Comparison of ENCODE assay signal across 23 cellular contexts in genomic region chr1:158494737-158495136, GRCh38. TPM values are rescaled to one million over a fixed set of nuclear protein-coding genes. Genes with fewer than 3 reads are reported as not detected.
DNase-seq lines count a peak whose midpoint lies in the region; ATAC-seq and TF ChIP-seq lines count a peak whose summit lies in the region.
"Had no signal": no experiment of that assay in that cellular context is flagged by ENCODE, and none has a peak within 500 bp of the region (broad histone marks: within the 10 kb centered on the region; RNA-seq: fewer than 3 reads in every experiment).

No MANE protein-coding gene starts in this region.

- H4K20me1 ChIP-seq in neural progenitor cell (ENCODE audit: low read depth) = no peaks in the 10 kb centered on the region
- H4K20me1 ChIP-seq: BLaER1 had no signal

- H3K36me3 ChIP-seq in KOPT-K1 (ENCODE audit: insufficient read depth, low read length) (no peaks in the 10 kb centered on the region), neural progenitor cell (no peaks in the 10 kb centered on the region)
- H3K36me3 ChIP-seq: BE2C, BLaER1 had no signal

- H3K4me1 ChIP-seq in neural progenitor cell = no peaks in the 10 kb centered on the region
- H3K4me1 ChIP-seq: A549, BE2C, BLaER1 had no signal

- no peaks in the 10 kb centered on the region for H3K36me3 Mint-ChIP-seq in neural progenitor cell
- no peaks in the 10 kb centered on the region for H3K36me3 Mint-ChIP-seq in T-cell
- H3K36me3 Mint-ChIP-seq: CD14-positive monocyte; CD4-positive, alpha-beta memory T cell; CD4-positive, CD25-positive, alpha-beta regulatory T cell; CD8-positive, alpha-beta memory T cell had no signal

- no peak overlapping the region for H3K9ac ChIP-seq in neural progenitor cell
- H3K9ac ChIP-seq: BLaER1 had no signal

- H3K4me1 Mint-ChIP-seq in neural progenitor cell (no peaks in the 10 kb centered on the region), T-cell (no peaks in the 10 kb centered on the region)
- H3K4me1 Mint-ChIP-seq: CD4-positive, alpha-beta memory T cell; CD4-positive, CD25-positive, alpha-beta regulatory T cell; CD8-positive, alpha-beta memory T cell had no signal

- no peak overlapping the region for H3K4me2 ChIP-seq in neural progenitor cell
- H3K4me2 ChIP-seq: A549, BLaER1 had no signal

- POLR2A ChIA-PET in T-cell (lab: Charles Lee) = no interaction called here

- DNase-seq in NCI-H1105 treated with DMSO at 0.1 percent for 48 hours (lab: John Stamatoyannopoulos, UW) (peak; percentile 50), NCI-H1105 (lab: John Stamatoyannopoulos, UW) (no peak), neural progenitor cell (ENCODE audit: low spot score) (no peak), T-cell (no peak), AG20443 (ENCODE audit: low spot score) (no peak)
- DNase-seq: BE2C; C1 segment of cervical spinal cord; CD4-positive, alpha-beta memory T cell; CD4-positive, CD25-positive, alpha-beta regulatory T cell; CD8-positive, alpha-beta memory T cell; COR-L47; DMS 273 treated with DMSO at 0.1 percent for 48 hours; DMS153; DMS53; DMS79; GF-D8 had no signal

- H3K9me3 ChIP-seq in KOPT-K1 (ENCODE audit: insufficient read depth, low read length, poor library complexity, severe bottlenecking) (no peaks in the 10 kb centered on the region), neural progenitor cell (ENCODE audit: low read depth) (no peaks in the 10 kb centered on the region)
- H3K9me3 ChIP-seq: A549, BE2C, BLaER1 had no signal

- H3K27me3 Mint-ChIP-seq in neural progenitor cell (ENCODE audit: insufficient read depth, low read depth) (no peaks in the 10 kb centered on the region), T-cell (peaks cover 4 to 7% of the 10 kb centered on the region in 2 donors)

- H3K4me3 ChIP-seq in neural progenitor cell = no peak overlapping the region
- H3K4me3 ChIP-seq: A549, BLaER1 had no signal

- H3K27ac ChIP-seq in KOPT-K1 (ENCODE audit: low read depth, low read length, poor library complexity, severe bottlenecking) (peak overlapping the region; percentile 88), neural progenitor cell (no peak overlapping the region)
- H3K27ac ChIP-seq: 22Rv1, A549, BLaER1 had no signal

- H3F3A ChIP-seq in neural progenitor cell (ENCODE audit: low read depth) = no peaks in the 10 kb centered on the region

- H3K27ac Mint-ChIP-seq in neural progenitor cell (no peak overlapping the region), T-cell (no peak overlapping the region)
- H3K27ac Mint-ChIP-seq: CD14-positive monocyte; CD4-positive, alpha-beta memory T cell; CD4-positive, CD25-positive, alpha-beta regulatory T cell had no signal

- H2AFZ ChIP-seq in neural progenitor cell (replicated peaks) = peak overlapping the region; percentile 36

- TF ChIP-seq CTCF in neural progenitor cell (IDR thresholded peaks at IDR 0.05) = no peak

- H3K4me3 Mint-ChIP-seq in neural progenitor cell (no peak overlapping the region), T-cell (no peak overlapping the region)
- H3K4me3 Mint-ChIP-seq: CD14-positive monocyte; CD4-positive, alpha-beta memory T cell; CD4-positive, CD25-positive, alpha-beta regulatory T cell; CD8-positive, alpha-beta memory T cell had no signal

- H3K79me2 ChIP-seq in neural progenitor cell (ENCODE audit: low read depth) = no peaks in the 10 kb centered on the region

- ATAC-seq in T-cell (replicated peaks in 1 of 4) (no peak), GM21737 (IDR thresholded peaks at IDR 0.05; ENCODE audit: unreplicated experiment) (no peak)
- ATAC-seq: A549 had no signal

- H3K9me3 Mint-ChIP-seq in neural progenitor cell (no peaks in the 10 kb centered on the region), T-cell (no peaks in the 10 kb centered on the region)
- H3K9me3 Mint-ChIP-seq: CD14-positive monocyte; CD4-positive, alpha-beta memory T cell; CD8-positive, alpha-beta memory T cell had no signal

- H3K27me3 ChIP-seq in neural progenitor cell = no peaks in the 10 kb centered on the region
- H3K27me3 ChIP-seq: BE2C, BLaER1 had no signal

- CTCF ChIA-PET in T-cell (lab: Charles Lee) = no interaction called here

RNA-seq across cellular contexts. Expression of gene OR10R2, which starts 22.7 kb away (rescaled TPM):
- total RNA-seq in neural progenitor cell (ENCODE audit: low replicate concordance) (not detected in 2 replicates), T-cell (not detected)
- total RNA-seq: A172; CD4-positive, alpha-beta memory T cell; CD4-positive, CD25-positive, alpha-beta regulatory T cell; CD8-positive, alpha-beta memory T cell had no signal

RNA-seq across cellular contexts. Expression of gene OR10K1, which starts 33.1 kb away (rescaled TPM):
- 0.06 TPM in 1 of 2 replicates, not detected in the other for total RNA-seq in neural progenitor cell (ENCODE audit: low replicate concordance)
- not detected for total RNA-seq in T-cell
- total RNA-seq: A172; CD4-positive, alpha-beta memory T cell; CD4-positive, CD25-positive, alpha-beta regulatory T cell; CD8-positive, alpha-beta memory T cell had no signal

RNA-seq across cellular contexts. Expression of gene OR6Y1, which starts 59.5 kb away (rescaled TPM):
- total RNA-seq in neural progenitor cell (ENCODE audit: low replicate concordance) (not detected in 2 replicates), T-cell (not detected)
- total RNA-seq: A172; CD4-positive, alpha-beta memory T cell; CD4-positive, CD25-positive, alpha-beta regulatory T cell; CD8-positive, alpha-beta memory T cell had no signal
